ENCODE assay signal across 1 cellular context in the genomic region with DNA sequence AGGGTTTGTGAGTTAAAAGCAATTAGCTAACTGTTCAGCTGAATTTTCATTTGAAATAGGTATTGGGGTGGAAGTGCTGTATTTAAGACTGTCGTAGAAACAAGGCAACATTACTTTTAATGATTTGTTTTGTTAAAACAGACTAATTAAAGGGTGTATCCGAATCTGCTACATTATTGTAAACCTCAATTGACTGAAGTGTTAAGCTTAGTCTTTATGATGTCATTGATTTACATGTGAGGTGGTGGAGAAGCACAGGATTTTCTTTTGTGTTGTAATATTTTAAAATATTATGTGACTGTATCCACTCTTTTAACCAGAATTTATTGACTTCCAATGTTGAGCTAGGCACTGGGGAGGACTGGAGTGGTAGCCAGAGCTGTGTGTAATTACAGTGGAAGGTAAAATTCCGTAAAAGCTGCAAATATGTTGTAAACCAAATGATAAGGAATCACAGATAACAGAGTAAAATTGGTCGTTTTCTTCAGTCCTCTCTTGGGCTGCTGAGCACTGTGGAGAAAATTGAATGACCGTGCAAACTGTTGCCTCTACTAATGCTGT.
TF ChIP-seq lines count a peak whose summit lies in the region.

No MANE protein-coding gene starts in this region.

TF ChIP-seq in GM23338, 12 proteins besides CTCF, POLR2A, EP300 and RAD21 (continued from another document):
- TF ChIP-seq ZNF462 (CRISPR knock-in tag; IDR thresholded peaks at IDR 0.05) (no peak), EZH2phosphoT487 (IDR thresholded peaks at IDR 0.05; ENCODE audit: unreplicated experiment) (no peak), ZNF331 (CRISPR knock-in tag; IDR thresholded peaks at IDR 0.05; ENCODE audit: low read depth) (no peak), STAT1 (IDR thresholded peaks at IDR 0.05; ENCODE audit: unreplicated experiment) (no peak), NANOG (IDR thresholded peaks at IDR 0.05; ENCODE audit: borderline replicate concordance) (no peak), CREB1 (CRISPR knock-in tag; IDR thresholded peaks at IDR 0.05; ENCODE audit: low read depth) (no peak)
